Comparison of ENCODE assay signal across 8 cellular contexts in the genomic region with DNA sequence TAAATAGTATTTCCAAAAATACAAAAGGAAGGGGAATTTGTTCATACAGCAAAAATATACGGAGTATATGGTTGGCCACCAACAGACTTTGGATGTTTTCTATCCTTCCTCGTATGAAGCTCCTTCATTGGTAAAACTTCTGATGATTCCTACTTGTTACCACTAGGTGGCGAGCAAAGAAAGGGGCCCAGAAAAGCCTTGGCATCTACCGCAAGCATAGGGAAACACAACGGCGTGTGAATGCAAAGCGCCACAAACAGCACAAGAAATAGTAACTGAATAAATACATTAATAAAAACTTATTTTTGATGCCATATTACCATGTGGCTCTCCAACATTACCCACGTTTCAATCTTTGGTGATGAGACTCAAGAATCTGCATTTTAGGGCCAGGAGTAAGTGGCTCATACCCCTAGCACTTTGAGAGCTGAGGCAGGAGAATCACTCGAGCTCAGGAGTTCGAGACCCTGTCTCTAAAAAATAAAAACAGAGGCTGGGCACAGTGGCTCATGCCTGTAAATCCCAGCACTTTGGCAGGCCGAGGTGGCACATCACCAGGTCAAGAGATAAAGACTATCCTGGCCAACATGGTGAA. TPM values are rescaled to one million over a fixed set of nuclear protein-coding genes. Genes with fewer than 3 reads are reported as not detected.
DNase-seq lines count a peak whose midpoint lies in the region; ATAC-seq and TF ChIP-seq lines count a peak whose summit lies in the region.

No MANE protein-coding gene starts in this region.

- H3F3A ChIP-seq in neural progenitor cell (ENCODE audit: low read depth), result peaks cover 77% of the 10 kb centered on the region

- no peak overlapping the region for H3K4me2 ChIP-seq in neural progenitor cell

- H2AFZ ChIP-seq in neural progenitor cell (replicated peaks), result no peak overlapping the region

- H3K27ac Mint-ChIP-seq in neural progenitor cell, result no peak overlapping the region

- H3K9me3 ChIP-seq in neural progenitor cell (ENCODE audit: low read depth), result no peaks in the 10 kb centered on the region
- H3K9me3 ChIP-seq in upper lobe of left lung, result no peaks in the 10 kb centered on the region

- peak; percentile 83 to 89 for ATAC-seq in upper lobe of left lung (ENCODE audit: low FRiP score in 2 of 2)
- no peak for ATAC-seq in GM18498 (IDR thresholded peaks at IDR 0.05; ENCODE audit: unreplicated experiment)

- peaks cover 33% of the 10 kb centered on the region for H3K4me1 Mint-ChIP-seq in neural progenitor cell

- peaks cover 21% of the 10 kb centered on the region for H3K36me3 Mint-ChIP-seq in neural progenitor cell

- peaks cover 100% of the 10 kb centered on the region for H3K79me2 ChIP-seq in neural progenitor cell (ENCODE audit: low read depth)

- TF ChIP-seq POLR2A in upper lobe of left lung (IDR thresholded peaks at IDR 0.05), result no peak

- H3K27me3 Mint-ChIP-seq in neural progenitor cell (ENCODE audit: insufficient read depth, low read depth), result no peaks in the 10 kb centered on the region

- no peak overlapping the region for H3K4me3 Mint-ChIP-seq in neural progenitor cell

- H3K36me3 ChIP-seq in neural progenitor cell (peaks cover 15% of the 10 kb centered on the region), upper lobe of left lung (peaks cover 5 to 28% (median 15%) of the 10 kb centered on the region in 4 donors)

- no peak for TF ChIP-seq EP300 in upper lobe of left lung (IDR thresholded peaks at IDR 0.05)

- 11 to 12% methylated on average over 11 of the region's 11 CpGs for WGBS in upper lobe of left lung, 2 donors

- H3K4me3 ChIP-seq in fibroblast of villous mesenchyme (ENCODE audit: low read depth, low read length) (no peak overlapping the region), neural progenitor cell (no peak overlapping the region), upper lobe of left lung (no peak overlapping the region)

- peak overlapping the region; percentile 70 for H3K27ac ChIP-seq in neural progenitor cell
- H3K27ac ChIP-seq in upper lobe of left lung, result peak overlapping the region in 3 of 4 donors; percentile 36 to 49 (median 45)

- H4K20me1 ChIP-seq in neural progenitor cell (ENCODE audit: low read depth), result peaks cover 100% of the 10 kb centered on the region

- H3K4me1 ChIP-seq in neural progenitor cell, result no peaks in the 10 kb centered on the region
- H3K4me1 ChIP-seq in upper lobe of left lung, result peaks cover 52 to 73% (median 56%) of the 10 kb centered on the region in 4 donors

- DNase-seq in DMS79 (lab: John Stamatoyannopoulos, UW) (peak; percentile 5), LoVo (ENCODE audit: low spot score) (peak; percentile 76), RKO (ENCODE audit: low spot score) (peak; percentile 87), fibroblast of villous mesenchyme (ENCODE audit: low read depth) (peak; percentile 88), neural progenitor cell (ENCODE audit: low spot score) (peak; percentile 84), upper lobe of left lung (peak in 1 of 2 donors; percentile 65)
- DNase-seq in activated effector memory CD4-positive, alpha-beta T cell treated with Interleukin-2 at 50 U/mL for 16 hours, result peak; percentile 27

- no peak overlapping the region for H3K9ac ChIP-seq in neural progenitor cell

- H3K27me3 ChIP-seq in neural progenitor cell (no peaks in the 10 kb centered on the region), upper lobe of left lung (no peaks in the 10 kb centered on the region)

- TF ChIP-seq CTCF in fibroblast of villous mesenchyme (IDR thresholded peaks at IDR 0.05; ENCODE audit: insufficient read depth, low read depth, low read length) (peak; percentile 89), neural progenitor cell (IDR thresholded peaks at IDR 0.05) (peak; percentile 90), upper lobe of left lung (IDR thresholded peaks at IDR 0.05) (peak; percentile 61 to 86 (median 82))

- H3K9me3 Mint-ChIP-seq in neural progenitor cell, result no peaks in the 10 kb centered on the region

RNA-seq across cellular contexts. Expression of a gene that starts 34.5 kb away (rescaled TPM):
- total RNA-seq in fibroblast of villous mesenchyme (458 and 562 TPM in 2 replicates), neural progenitor cell (ENCODE audit: low replicate concordance) (1,602 and 2,181 TPM in 2 replicates), upper lobe of left lung (100 to 1,000 TPM; 318 to 698 (median 384) TPM)
